ENCODE assay signal across 7 cellular contexts in the genomic region with DNA sequence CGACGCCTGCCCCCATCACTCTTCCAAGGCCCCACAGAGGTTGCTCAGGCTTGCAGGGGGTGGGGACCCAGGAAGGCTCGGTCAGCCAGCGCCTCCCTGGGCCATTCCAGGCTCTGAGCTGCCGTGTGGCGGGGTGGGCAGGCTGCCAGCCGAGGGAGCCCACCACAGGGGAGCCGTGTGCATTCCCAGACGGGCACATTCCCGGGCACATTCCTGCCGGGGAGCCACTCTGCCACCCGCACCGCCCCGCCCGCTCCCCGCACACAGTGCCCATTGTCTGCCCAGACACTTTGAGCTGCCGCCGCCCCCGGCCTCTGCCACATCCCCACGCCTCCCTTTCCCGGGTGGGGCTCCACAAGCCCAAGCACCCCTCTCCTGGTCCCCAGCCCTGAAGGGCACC. TPM values are rescaled to one million over a fixed set of nuclear protein-coding genes. Genes with fewer than 3 reads are reported as not detected.
A peak's percentile ranks its signal among the peaks of the same experiment; 100 is the strongest.
DNase-seq lines count a peak whose midpoint lies in the region; ATAC-seq and TF ChIP-seq lines count a peak whose summit lies in the region.

No MANE protein-coding gene starts in this region.

- H3K9me3 Mint-ChIP-seq in osteocyte (ENCODE audit: unreplicated experiment) = no peaks in the 10 kb centered on the region

- peaks cover 75% of the 10 kb centered on the region for H3K4me1 Mint-ChIP-seq in osteocyte (ENCODE audit: unreplicated experiment)

- no peaks in the 10 kb centered on the region for H3K36me3 ChIP-seq in SJCRH30
- no peaks in the 10 kb centered on the region for H3K36me3 ChIP-seq in aorta (ENCODE audit: control insufficient read depth in 1 of 2, insufficient read depth in 2 of 2, low read length in 1 of 2)

- DNase-seq in SJCRH30 (peak in 1 of 2 experiments; percentile 33), Right ventricle myocardium superior (peak; percentile 57), osteocyte (ENCODE audit: extremely low spot score, unreplicated experiment) (peak; percentile 90), aorta (peak in 1 of 2 donors; percentile 62), H4 (ENCODE audit: low spot score) (no peak), retina (no peak)

- H3K4me3 Mint-ChIP-seq in osteocyte (ENCODE audit: unreplicated experiment) = no peak overlapping the region

- intact Hi-C loops in Right ventricle myocardium superior (cut with DNase I) (no loop called here), aorta (cut with DNase I) (loop anchor here in 1 of 2 donors (5.0 kb wide), 1 partner anchor 40 kb away; no protein-coding TSS in a partner anchor)

- H3K27me3 ChIP-seq in SJCRH30 (no peaks in the 10 kb centered on the region), aorta (ENCODE audit: control insufficient read depth in 1 of 2, insufficient read depth in 2 of 2, low read length in 1 of 2) (no peaks in the 10 kb centered on the region)

- ATAC-seq in Right ventricle myocardium superior (ENCODE audit: poor library complexity) (no peak), aorta (ENCODE audit: low FRiP score) (peak; percentile 15), GM21360 (IDR thresholded peaks at IDR 0.05; ENCODE audit: unreplicated experiment) (no peak)

- H3K9me3 ChIP-seq in SJCRH30 (replicated peaks) (no peaks in the 10 kb centered on the region), aorta (ENCODE audit: control insufficient read depth, low read length) (no peaks in the 10 kb centered on the region)

- H3K27ac ChIP-seq in SJCRH30 = peak overlapping the region; percentile 48
- H3K27ac ChIP-seq in aorta (ENCODE audit: low read depth in 1 of 2, low read length in 2 of 2) = no peak overlapping the region

- no peak overlapping the region for H3K4me3 ChIP-seq in SJCRH30
- H3K4me3 ChIP-seq in aorta (ENCODE audit: low read length in 2 of 2) = no peak overlapping the region

- H3K4me1 ChIP-seq in SJCRH30 (peaks cover 27% of the 10 kb centered on the region), aorta (ENCODE audit: control insufficient read depth in 1 of 2, insufficient read depth in 2 of 2, low read length in 2 of 2) (no peaks in the 10 kb centered on the region)

- WGBS in aorta, 2 donors = 59 to 71% methylated on average over 20 to 21 of the region's 21 CpGs

- H3K36me3 Mint-ChIP-seq in osteocyte (ENCODE audit: unreplicated experiment) = no peaks in the 10 kb centered on the region

- no peaks in the 10 kb centered on the region for H3K27me3 Mint-ChIP-seq in osteocyte (ENCODE audit: unreplicated experiment)

- peak overlapping the region; percentile 96 for H3K27ac Mint-ChIP-seq in osteocyte (ENCODE audit: unreplicated experiment)

- TF ChIP-seq CTCF in osteocyte (IDR thresholded peaks at IDR 0.05) = no peak

RNA-seq across cellular contexts. Expression of a gene that starts 27.4 kb away (rescaled TPM):
- total RNA-seq in SJCRH30 (2014; rRNA removed; shearing (Covaris generic)) = 1,999 and 2,056 TPM in 2 replicates
- total RNA-seq in Right ventricle myocardium superior (300 TPM), osteocyte (1,770 and 1,792 TPM in 2 replicates), aorta (1,000 to 10,000 TPM; 1,469 to 1,615 TPM)
- 1,000 to 10,000 TPM; 2,999 to 4,700 TPM for polyA plus RNA-seq in aorta
- total RNA-seq in H4 (2014; rRNA removed; shearing (Covaris generic)) = 2,177 and 2,312 TPM in 2 replicates

RNA-seq across cellular contexts. Expression of a gene that starts 47.2 kb away (rescaled TPM):
- 0.05 and 0.26 TPM in 2 replicates for total RNA-seq in SJCRH30 (2014; rRNA removed; shearing (Covaris generic))
- total RNA-seq in Right ventricle myocardium superior (16.2 TPM), osteocyte (16.8 and 20.0 TPM in 2 replicates), aorta (10 to 100 TPM in 1 of 2 donors, 1 to 10 TPM in 1; 6.7 to 20.7 TPM)
- polyA plus RNA-seq in aorta = 1 to 10 TPM in 1 of 2 donors, under 1 TPM in 1; 0.97 to 1.9 TPM
- total RNA-seq in H4 (2014; rRNA removed; shearing (Covaris generic)) = 0.14 TPM in 1 of 2 replicates, not detected in the other

RNA-seq across cellular contexts. Expression of a gene that starts 57.8 kb away (rescaled TPM):
- 3.2 and 4.0 TPM in 2 replicates for total RNA-seq in SJCRH30 (2014; rRNA removed; shearing (Covaris generic))
- total RNA-seq in Right ventricle myocardium superior (32.2 TPM), osteocyte (24.0 and 26.6 TPM in 2 replicates), aorta (10 to 100 TPM in 1 of 2 donors, 1 to 10 TPM in 1; 5.1 to 26.7 TPM)
- polyA plus RNA-seq in aorta = 10 to 100 TPM; 10.9 to 23.1 TPM
- 19.9 and 23.0 TPM in 2 replicates for total RNA-seq in H4 (2014; rRNA removed; shearing (Covaris generic))

Comparison
In these comparisons a context has a peak if more than half of its experiments do, and no peak if none do; other contexts are left out.
1. DNase-seq: peak in Right ventricle myocardium superior (single experiment) and osteocyte (single experiment); none in H4 (single experiment) and retina (single experiment).